Comparison of ENCODE assay signal across 24 cellular contexts in genomic region chr6:146944809-146945208, GRCh38.
"Had no signal": no experiment of that assay in that cellular context is flagged by ENCODE, and none has a peak within 500 bp of the region (broad histone marks: within the 10 kb centered on the region; RNA-seq: fewer than 3 reads in every experiment).

No MANE protein-coding gene starts in this region.

- H3K27me3 ChIP-seq: adrenal gland, breast epithelium had no signal

- FAIRE-seq: RCC 7860 had no signal

- H3K4me1 ChIP-seq: adrenal gland, breast epithelium had no signal

- DNase-seq: activated CD4-positive, alpha-beta memory T cell treated with anti-CD3 and anti-CD28 coated beads for 36 hours; activated CD4-positive, alpha-beta T cell treated with anti-CD3 and anti-CD28 coated beads, Interleukin-2, amount 10 ng/mL, durations not matched to agents 7 days and 5 days; activated CD4-positive, CD25-positive, alpha-beta regulatory T cell; activated CD8-positive, alpha-beta memory T cell treated with anti-CD3 and anti-CD28 coated beads for 24 hours; activated naive CD4-positive, alpha-beta T cell treated with anti-CD3 and anti-CD28 coated beads, Interleukin-2, amount 50 U/mL, for 16 hours; activated naive CD8-positive, alpha-beta T cell treated with anti-CD3 and anti-CD28 coated beads, Interleukin-2, amount 10 ng/mL, durations not matched to agents 7 days and 5 days; activated T-cell treated with anti-CD3 and anti-CD28 coated beads, Interleukin-2, amount 50 U/mL, for 48 hours; adrenal gland; anterior cingulate cortex; caudate nucleus; Kasumi-1; MV-4-11; NCI-H1092 treated with DMSO at 0.1 percent for 48 hours; NCI-H1436 treated with DMSO at 0.1 percent for 48 hours; NCI-H187; NCI-H2081; NCI-H510A treated with DMSO at 0.1 percent for 48 hours; NCI-H69; SIG-M5; T-helper 17 cell; T1000 had no signal

- H3K4me3 ChIP-seq: adrenal gland, breast epithelium had no signal

- H3K36me3 ChIP-seq: adrenal gland, breast epithelium had no signal

- H3K9me3 ChIP-seq: adrenal gland had no signal

- ATAC-seq: T-helper 17 cell had no signal

- H3K27ac ChIP-seq: adrenal gland, breast epithelium, VCaP had no signal
